12 cellular contexts compared by ENCODE assay signal in genomic region chr4:173436149-173436579, GRCh38. TPM values are rescaled to one million over a fixed set of nuclear protein-coding genes. Genes with fewer than 3 reads are reported as not detected.
DNase-seq lines count a peak whose midpoint lies in the region; ATAC-seq and TF ChIP-seq lines count a peak whose summit lies in the region.
"Had no signal": no experiment of that assay in that cellular context is flagged by ENCODE, and none has a peak within 500 bp of the region (broad histone marks: within the 10 kb centered on the region; RNA-seq: fewer than 3 reads in every experiment).

No MANE protein-coding gene starts in this region.

- no peak overlapping the region for H3K27ac Mint-ChIP-seq in activated CD4-positive, alpha-beta memory T cell treated with anti-CD3 and anti-CD28 coated beads for 36 hours
- H3K27ac Mint-ChIP-seq: activated naive CD4-positive, alpha-beta T cell treated with anti-CD3 and anti-CD28 coated beads for 36 hours had no signal

- H3K36me3 ChIP-seq in ACC112 (ENCODE audit: insufficient read depth, low read length) (no peaks in the 10 kb centered on the region), HEK293 (ENCODE audit: control insufficient read depth in 2 of 2, insufficient read depth in 1 of 2, low read length in 2 of 2) (no peaks in the 10 kb centered on the region), OCI-LY7 (ENCODE audit: insufficient read depth, low read length) (no peaks in the 10 kb centered on the region), esophagus squamous epithelium (no peaks in the 10 kb centered on the region)

- H3K4me3 Mint-ChIP-seq in activated CD4-positive, alpha-beta memory T cell treated with anti-CD3 and anti-CD28 coated beads for 36 hours: no peak overlapping the region
- H3K4me3 Mint-ChIP-seq: activated naive CD4-positive, alpha-beta T cell treated with anti-CD3 and anti-CD28 coated beads for 36 hours; CD14-positive monocyte had no signal

- H3K9me3 ChIP-seq in HEK293 (ENCODE audit: control insufficient read depth, insufficient read depth, low read depth, low read length) (no peaks in the 10 kb centered on the region), OCI-LY7 (ENCODE audit: low read length) (no peaks in the 10 kb centered on the region), esophagus squamous epithelium (no peaks in the 10 kb centered on the region)

- H3K4me3 ChIP-seq in ACC112 (ENCODE audit: low read depth, low read length): no peak overlapping the region
- H3K4me3 ChIP-seq in HEK293 (ENCODE audit: low read depth, low read length): no peak overlapping the region
- no peak overlapping the region for H3K4me3 ChIP-seq in astrocyte of the cerebellum (ENCODE audit: low read depth, low read length)
- H3K4me3 ChIP-seq in OCI-LY7 (ENCODE audit: low read depth, low read length, poor library complexity, severe bottlenecking): no peak overlapping the region
- no peak overlapping the region for H3K4me3 ChIP-seq in esophagus squamous epithelium

- DNase-seq in astrocyte of the cerebellum (ENCODE audit: low read depth) (peak; percentile 76), islet precursor cell (peak; percentile 78), OCI-LY7 (ENCODE audit: low spot score) (no peak), esophagus squamous epithelium (lab: John Stamatoyannopoulos, UW) (no peak)
- DNase-seq in activated CD4-positive, alpha-beta memory T cell treated with anti-CD3 and anti-CD28 coated beads for 36 hours: no peak
- DNase-seq: activated naive CD4-positive, alpha-beta T cell treated with anti-CD3 and anti-CD28 coated beads for 36 hours; NCI-H1694 treated with DMSO at 0.1 percent for 48 hours had no signal

- no peak for ATAC-seq in HG02642 (IDR thresholded peaks at IDR 0.05; ENCODE audit: poor library complexity, unreplicated experiment)
- ATAC-seq: activated CD4-positive, CD25-positive, alpha-beta regulatory T cell treated with anti-CD3 and anti-CD28 coated beads, Interleukin-2, amount 50 U/mL, for 24 hours had no signal

- no peaks in the 10 kb centered on the region for H4K20me1 ChIP-seq in OCI-LY7 (ENCODE audit: insufficient read depth, low read length)

- H2AFZ ChIP-seq in ACC112 (ENCODE audit: low read length, unreplicated experiment): no peak overlapping the region
- no peak overlapping the region for H2AFZ ChIP-seq in OCI-LY7 (ENCODE audit: low read length)

- 0 out of 2 replicates have a peak overlapping the region, but pooled peaks have one; percentile 10 for H3K27ac ChIP-seq in ACC112 (ENCODE audit: low read depth, low read length)
- H3K27ac ChIP-seq in HEK293 (ENCODE audit: extremely low read depth, low read depth, low read length): no peak overlapping the region
- no peak overlapping the region for H3K27ac ChIP-seq in OCI-LY7 (ENCODE audit: low read depth, low read length, poor library complexity, severe bottlenecking)
- H3K27ac ChIP-seq in esophagus squamous epithelium: no peak overlapping the region

- CTCF ChIA-PET in HEK293 (lab: Yijun Ruan, JAX) (no interaction called here), OCI-LY7 (lab: Charles Lee; ENCODE audit: unreplicated experiment) (no interaction called here)
- CTCF ChIA-PET in activated CD4-positive, alpha-beta memory T cell treated with anti-CD3 and anti-CD28 coated beads for 36 hours (lab: Charles Lee): no interaction called here

- H3K9me2 ChIP-seq in OCI-LY7 (ENCODE audit: insufficient read depth, low read length): no peaks in the 10 kb centered on the region

- H3K4me1 Mint-ChIP-seq in activated CD4-positive, alpha-beta memory T cell treated with anti-CD3 and anti-CD28 coated beads for 36 hours (ENCODE audit: low read depth): peaks cover 7% of the 10 kb centered on the region

- H3K27me3 Mint-ChIP-seq in activated CD4-positive, alpha-beta memory T cell treated with anti-CD3 and anti-CD28 coated beads for 36 hours: no peaks in the 10 kb centered on the region

- peaks cover 3% of the 10 kb centered on the region for H3K9me3 Mint-ChIP-seq in activated CD4-positive, alpha-beta memory T cell treated with anti-CD3 and anti-CD28 coated beads for 36 hours
- H3K9me3 Mint-ChIP-seq: activated naive CD4-positive, alpha-beta T cell treated with anti-CD3 and anti-CD28 coated beads for 36 hours had no signal

- POLR2A ChIA-PET in HEK293 (lab: Yijun Ruan, JAX) (no interaction called here), OCI-LY7 (lab: Charles Lee) (no interaction called here)
- POLR2A ChIA-PET in activated CD4-positive, alpha-beta memory T cell treated with anti-CD3 and anti-CD28 coated beads for 36 hours (lab: Charles Lee): no interaction called here

- no TSS peak for BruUV-seq in OCI-LY7 (replicated peaks; lab: Mats Ljungman, UMichigan)

- no peak overlapping the region for H3K4me2 ChIP-seq in OCI-LY7 (ENCODE audit: low read length)

- no peak for TF ChIP-seq POLR2A in esophagus squamous epithelium (IDR thresholded peaks at IDR 0.05)

- H3K27me3 ChIP-seq in ACC112 (ENCODE audit: insufficient read depth, low read length) (no peaks in the 10 kb centered on the region), esophagus squamous epithelium (no peaks in the 10 kb centered on the region)

- WGBS in esophagus squamous epithelium, 2 donors: 47 to 56% methylated on average over 5 of the region's 5 CpGs

- H3K79me2 ChIP-seq in ACC112 (ENCODE audit: control insufficient read depth, insufficient read depth, low read length, unreplicated experiment) (no peaks in the 10 kb centered on the region), OCI-LY7 (ENCODE audit: insufficient read depth, low read depth, low read length) (no peaks in the 10 kb centered on the region)

- intact Hi-C loops in OCI-LY7 (cut with micrococcal nuclease; ENCODE audit: unreplicated experiment) (no loop called here), esophagus squamous epithelium (cut with DNase I) (no loop called here)
- intact Hi-C loops in activated CD4-positive, alpha-beta memory T cell treated with anti-CD3 and anti-CD28 coated beads for 36 hours (cut with micrococcal nuclease): no loop called here

- H3K36me3 Mint-ChIP-seq in activated CD4-positive, alpha-beta memory T cell treated with anti-CD3 and anti-CD28 coated beads for 36 hours: peaks cover 4% of the 10 kb centered on the region

- in situ Hi-C loops in astrocyte of the cerebellum (cut with HindIII; ENCODE audit: low sequenced_read_pairs): no loop called here

- peaks cover 6% of the 10 kb centered on the region for H3K4me1 ChIP-seq in ACC112 (ENCODE audit: control insufficient read depth, insufficient read depth, low read length, unreplicated experiment)
- peaks cover 7% of the 10 kb centered on the region for H3K4me1 ChIP-seq in HEK293 (ENCODE audit: control insufficient read depth, insufficient read depth, low read length)
- H3K4me1 ChIP-seq in OCI-LY7 (ENCODE audit: insufficient read depth, low read length, poor library complexity, severe bottlenecking): no peaks in the 10 kb centered on the region
- no peaks in the 10 kb centered on the region for H3K4me1 ChIP-seq in esophagus squamous epithelium

- TF ChIP-seq CTCF in HEK293 (tag by site-specific recombination; IDR thresholded peaks at IDR 0.05) (no peak), astrocyte of the cerebellum (IDR thresholded peaks at IDR 0.05; ENCODE audit: low read depth, low read length, missing control alignments) (no peak), OCI-LY7 (conservative IDR thresholded peaks at IDR 0.05; ENCODE audit: low read length) (no peak), esophagus squamous epithelium (IDR thresholded peaks at IDR 0.05) (no peak)

TF ChIP-seq in HEK293, 187 proteins besides CTCF, POLR2A, EP300 and RAD21:
- TF ChIP-seq YY2 (tag by site-specific recombination; IDR thresholded peaks at IDR 0.05) (no peak), FEZF1 (tag by site-specific recombination; IDR thresholded peaks at IDR 0.05) (peak; percentile 63), ZBTB17 (tag by site-specific recombination; IDR thresholded peaks at IDR 0.05) (0 out of 2 replicates have a peak, but pooled peaks have one; percentile 19), ZNF585B (tag by site-specific recombination; IDR thresholded peaks at IDR 0.05) (no peak), ZNF701 (tag by site-specific recombination; IDR thresholded peaks at IDR 0.05) (no peak), ZNF600 (tag by site-specific recombination; IDR thresholded peaks at IDR 0.05) (peak; percentile 82), GLIS1 (tag by site-specific recombination; IDR thresholded peaks at IDR 0.05) (peak; percentile 44), ZNF561 (tag by site-specific recombination; IDR thresholded peaks at IDR 0.05; ENCODE audit: borderline replicate concordance) (no peak)

RNA-seq across cellular contexts. Expression of gene SCRG1, which starts 37.2 kb away (rescaled TPM):
- not detected in 2 replicates for total RNA-seq in OCI-LY7 (2014; rRNA removed; shearing (Covaris generic))
- not detected in 2 replicates for total RNA-seq in OCI-LY7 (2022)
- not detected for total RNA-seq in activated CD4-positive, alpha-beta memory T cell treated with anti-CD3 and anti-CD28 coated beads for 36 hours
- under 1 TPM in 1 of 4 donors, not detected in 3; 0.08 TPM for total RNA-seq in esophagus squamous epithelium
- total RNA-seq: activated naive CD4-positive, alpha-beta T cell treated with anti-CD3 and anti-CD28 coated beads for 36 hours had no signal

Comparison
In these comparisons a context has a peak if more than half of its experiments do, and no peak if none do; other contexts are left out.
1. DNase-seq: peak in astrocyte of the cerebellum (single experiment) and islet precursor cell (single experiment); none in OCI-LY7 (single experiment), activated CD4-positive, alpha-beta memory T cell treated with anti-CD3 and anti-CD28 coated beads for 36 hours (single experiment) and esophagus squamous epithelium (single experiment).